17 cellular contexts compared by ENCODE assay signal in the genomic region with DNA sequence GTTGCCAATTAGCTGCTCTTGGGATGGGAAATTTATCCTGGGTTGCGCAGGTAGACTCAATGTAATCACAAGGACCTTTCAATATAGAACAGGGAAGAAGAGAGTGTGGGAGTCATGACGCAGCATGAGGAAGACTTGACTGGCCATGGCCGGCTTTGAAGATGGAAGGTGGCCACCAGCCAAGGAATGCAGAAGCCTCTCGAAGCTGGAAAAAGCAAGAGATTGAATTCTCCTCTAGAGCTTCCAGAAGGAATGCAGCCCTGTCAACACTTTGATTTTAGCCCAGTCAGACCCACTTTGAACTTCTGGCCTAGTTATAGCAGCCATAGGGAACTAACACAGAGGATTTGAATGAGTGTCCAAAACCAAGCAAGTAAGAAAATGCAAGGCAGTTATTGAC. TPM values are rescaled to one million over a fixed set of nuclear protein-coding genes. Genes with fewer than 3 reads are reported as not detected.
DNase-seq lines count a peak whose midpoint lies in the region; ATAC-seq and TF ChIP-seq lines count a peak whose summit lies in the region.
"Had no signal": no experiment of that assay in that cellular context is flagged by ENCODE, and none has a peak within 500 bp of the region (broad histone marks: within the 10 kb centered on the region; RNA-seq: fewer than 3 reads in every experiment).

No MANE protein-coding gene starts in this region.

- H3K36me3 ChIP-seq in right atrium auricular region (no peaks in the 10 kb centered on the region), left ventricle myocardium inferior (no peaks in the 10 kb centered on the region), upper lobe of right lung (no peaks in the 10 kb centered on the region), endodermal cell (ENCODE audit: control insufficient read depth, insufficient read depth, low read length) (no peaks in the 10 kb centered on the region)
- H3K36me3 ChIP-seq: BLaER1 treated with 17β-estradiol and CSF1 and Interleukin-3, amounts not matched to agents 10 nM and 100 nM had no signal

- H3K9ac ChIP-seq in endodermal cell (ENCODE audit: extremely low read depth, low read length, poor library complexity, severe bottlenecking), result no peak overlapping the region
- H3K9ac ChIP-seq: BLaER1 treated with 17β-estradiol and CSF1 and Interleukin-3, amounts not matched to agents 10 nM and 100 nM had no signal

- H3K4me1 ChIP-seq in right atrium auricular region, result no peaks in the 10 kb centered on the region
- H3K4me1 ChIP-seq in left ventricle myocardium inferior, result no peaks in the 10 kb centered on the region
- H3K4me1 ChIP-seq in upper lobe of right lung, result no peaks in the 10 kb centered on the region
- H3K4me1 ChIP-seq in endodermal cell (ENCODE audit: control insufficient read depth, insufficient read depth, low read length), result no peaks in the 10 kb centered on the region

- peaks cover 52% of the 10 kb centered on the region for H3K9me3 Mint-ChIP-seq in endodermal cell

- H3K4me3 ChIP-seq in right atrium auricular region, result no peak overlapping the region
- H3K4me3 ChIP-seq in left ventricle myocardium inferior, result no peak overlapping the region
- H3K4me3 ChIP-seq in upper lobe of right lung, result no peak overlapping the region
- H3K4me3 ChIP-seq in endodermal cell (ENCODE audit: low read length), result no peak overlapping the region
- H3K4me3 ChIP-seq: BLaER1 treated with 17β-estradiol and CSF1 and Interleukin-3, amounts not matched to agents 10 nM and 100 nM had no signal

- intact Hi-C loops in Right ventricle myocardium inferior (cut with DNase I), result no loop called here
- intact Hi-C loops in left ventricle myocardium inferior (cut with micrococcal nuclease), result loop anchor here (10.0 kb wide), 1 partner anchor 233 kb away; no protein-coding TSS in a partner anchor
- intact Hi-C loops in upper lobe of right lung (cut with DNase I), result no loop called here

- no peak for DNase-seq in Right ventricle myocardium inferior (ENCODE audit: missing footprints)
- DNase-seq in right atrium auricular region (ENCODE audit: low spot score), result no peak
- peak; percentile 7 for DNase-seq in fibroblast of gingiva (ENCODE audit: low read depth)
- peak; percentile 33 for DNase-seq in left ventricle myocardium inferior
- peak; percentile 60 for DNase-seq in upper lobe of right lung
- no peak for DNase-seq in endodermal cell
- DNase-seq in stimulated activated CD4-positive, alpha-beta T cell treated with anti-CD3 and anti-CD28 coated beads, Interleukin-2, amount 100 ng/mL, for 48 hours, result no peak
- DNase-seq: 8988T, DND-41, GDM1, GOT3, NCI-H1048, NCI-H2081 treated with DMSO at 0.1 percent for 48 hours, NCI-H524 treated with DMSO at 0.1 percent for 48 hours had no signal

- WGBS in endodermal cell (ENCODE audit: insufficient coverage in 1 of 2, insufficient read length in 1 of 2), 2 experiments, result 90 to 100% methylated on average over 1 to 4 of the region's 4 CpGs

- no peak overlapping the region for H3K27ac ChIP-seq in right atrium auricular region
- H3K27ac ChIP-seq in left ventricle myocardium inferior (replicated peaks), result no peak overlapping the region
- no peak overlapping the region for H3K27ac ChIP-seq in upper lobe of right lung
- H3K27ac ChIP-seq in endodermal cell (ENCODE audit: low read depth, low read length), result no peak overlapping the region
- H3K27ac ChIP-seq: BLaER1 treated with 17β-estradiol and CSF1 and Interleukin-3, amounts not matched to agents 10 nM and 100 nM had no signal

- H3K4me1 Mint-ChIP-seq in endodermal cell, result no peaks in the 10 kb centered on the region

- H3K27me3 ChIP-seq in right atrium auricular region (no peaks in the 10 kb centered on the region), left ventricle myocardium inferior (ENCODE audit: low read depth) (no peaks in the 10 kb centered on the region), upper lobe of right lung (no peaks in the 10 kb centered on the region), endodermal cell (ENCODE audit: control insufficient read depth, insufficient read depth, low read length, poor library complexity, severe bottlenecking) (no peaks in the 10 kb centered on the region)
- H3K27me3 ChIP-seq: BLaER1 treated with 17β-estradiol and CSF1 and Interleukin-3, amounts not matched to agents 10 nM and 100 nM had no signal

- no peak overlapping the region for H3K27ac Mint-ChIP-seq in endodermal cell

- H3K4me3 Mint-ChIP-seq in endodermal cell, result no peak overlapping the region

- no peaks in the 10 kb centered on the region for H3K27me3 Mint-ChIP-seq in endodermal cell (ENCODE audit: insufficient read depth)

- no peaks in the 10 kb centered on the region for H3K9me3 ChIP-seq in right atrium auricular region
- no peaks in the 10 kb centered on the region for H3K9me3 ChIP-seq in left ventricle myocardium inferior (replicated peaks)
- H3K9me3 ChIP-seq in upper lobe of right lung, result no peaks in the 10 kb centered on the region
- H3K9me3 ChIP-seq in endodermal cell (ENCODE audit: control insufficient read depth, low read length), result no peaks in the 10 kb centered on the region
- H3K9me3 ChIP-seq: BLaER1 treated with 17β-estradiol and CSF1 and Interleukin-3, amounts not matched to agents 10 nM and 100 nM had no signal

- no peak for TF ChIP-seq CTCF in right atrium auricular region (IDR thresholded peaks at IDR 0.05)
- no peak for TF ChIP-seq CTCF in left ventricle myocardium inferior (IDR thresholded peaks at IDR 0.05; ENCODE audit: borderline replicate concordance)
- no peak for TF ChIP-seq CTCF in upper lobe of right lung (IDR thresholded peaks at IDR 0.05)
- TF ChIP-seq CTCF in endodermal cell (conservative IDR thresholded peaks at IDR 0.05), result no peak

- no peaks in the 10 kb centered on the region for H3K36me3 Mint-ChIP-seq in endodermal cell (ENCODE audit: low read depth)

- ATAC-seq in Right ventricle myocardium inferior, result peak; percentile 54
- ATAC-seq in upper lobe of right lung, result peak; percentile 31
- no peak for ATAC-seq in HG02870 (IDR thresholded peaks at IDR 0.05; ENCODE audit: unreplicated experiment)
- ATAC-seq: HepG2 had no signal

RNA-seq across cellular contexts. Expression of a gene that starts 14.7 kb away (rescaled TPM):
- 58.6 TPM for total RNA-seq in Right ventricle myocardium inferior
- 10 to 100 TPM in 1 of 2 donors, 1 to 10 TPM in 1; 9.4 to 21.4 TPM for total RNA-seq in right atrium auricular region
- 37.2 TPM for total RNA-seq in left ventricle myocardium inferior
- total RNA-seq in upper lobe of right lung, result 61.3 TPM
- 10 to 100 TPM; 14.5 to 20.3 TPM for total RNA-seq in endodermal cell
- polyA plus RNA-seq in endodermal cell (2013, experiment 1 of 2), result 11.7 TPM
- 11.3 TPM for polyA plus RNA-seq in endodermal cell (2013, experiment 2 of 2)

Comparison
In these comparisons a context has a peak if more than half of its experiments do, and no peak if none do; other contexts are left out.
1. DNase-seq: peak in fibroblast of gingiva (single experiment), left ventricle myocardium inferior (single experiment) and upper lobe of right lung (single experiment); none in Right ventricle myocardium inferior (single experiment), right atrium auricular region (single experiment), endodermal cell (single experiment) and stimulated activated CD4-positive, alpha-beta T cell treated with anti-CD3 and anti-CD28 coated beads, Interleukin-2, amount 100 ng/mL, for 48 hours (0 of 2).